ENCODE assay signal across 7 cellular contexts in genomic region chr5:65481171-65481575, GRCh38. TPM values are rescaled to one million over a fixed set of nuclear protein-coding genes. Genes with fewer than 3 reads are reported as not detected.
DNase-seq lines count a peak whose midpoint lies in the region; ATAC-seq and TF ChIP-seq lines count a peak whose summit lies in the region.

No MANE protein-coding gene starts in this region.

- H3K9me3 Mint-ChIP-seq in brain (peaks cover 0 to 4% (median 0%) of the 10 kb centered on the region in 5 experiments), mesothelial cell of epicardium (no peaks in the 10 kb centered on the region)

- H3K27me3 Mint-ChIP-seq in brain (peaks cover 5% of the 10 kb centered on the region), mesothelial cell of epicardium (ENCODE audit: low read depth) (no peaks in the 10 kb centered on the region)

- H3K27ac Mint-ChIP-seq in brain, result peak overlapping the region in 3 of 5 experiments; percentile 66 to 96 (median 92)
- H3K27ac Mint-ChIP-seq in mesothelial cell of epicardium, result peak overlapping the region; percentile 96

- H3K4me1 Mint-ChIP-seq in brain, result peaks cover 21% of the 10 kb centered on the region
- peaks cover 24% of the 10 kb centered on the region for H3K4me1 Mint-ChIP-seq in mesothelial cell of epicardium

- DNase-seq in mesothelial cell of epicardium (ENCODE audit: low spot score in 2 of 2, unreplicated experiment in 2 of 2) (no peak), amygdala (lab: John Stamatoyannopoulos, UW) (no peak), cortex of kidney (lab: John Stamatoyannopoulos, UW) (no peak)
- no peak for DNase-seq in activated CD4-positive, CD25-positive, alpha-beta regulatory T cell (lab: John Stamatoyannopoulos, UW)

- H3K4me3 Mint-ChIP-seq in brain, result no peak overlapping the region
- no peak overlapping the region for H3K4me3 Mint-ChIP-seq in mesothelial cell of epicardium

- peak; percentile 15 for ATAC-seq in GM19351 (IDR thresholded peaks at IDR 0.05; ENCODE audit: unreplicated experiment)
- peak; percentile 12 for ATAC-seq in HG03175 (IDR thresholded peaks at IDR 0.05; ENCODE audit: unreplicated experiment)

- TF ChIP-seq CTCF in brain (conservative IDR thresholded peaks at IDR 0.05) (no peak), mesothelial cell of epicardium (IDR thresholded peaks at IDR 0.05; ENCODE audit: unreplicated experiment) (no peak)

- H3K36me3 Mint-ChIP-seq in brain, result no peaks in the 10 kb centered on the region
- no peaks in the 10 kb centered on the region for H3K36me3 Mint-ChIP-seq in mesothelial cell of epicardium

RNA-seq across cellular contexts. Expression of gene ADAMTS6, which starts 0.5 kb away (rescaled TPM):
- 0.08 TPM for polyA plus RNA-seq in brain (ENCODE audit: insufficient read depth, low read depth, low replicate concordance)
- 17.3 to 20.6 TPM (median 17.7 TPM) in 3 replicates for total RNA-seq in mesothelial cell of epicardium
